1 cellular context compared by ENCODE assay signal in genomic region chr11:94785509-94785908, GRCh38.
TF ChIP-seq lines count a peak whose summit lies in the region.

No MANE protein-coding gene starts in this region.

TF ChIP-seq in IMR-90, 13 proteins besides CTCF, POLR2A, EP300 and RAD21:
- no peak for TF ChIP-seq BHLHE40 (IDR thresholded peaks at IDR 0.05; ENCODE audit: low read depth, low read length)
- no peak for TF ChIP-seq FOS (IDR thresholded peaks at IDR 0.05; ENCODE audit: low read depth, low read length)
- no peak for TF ChIP-seq MAFK (IDR thresholded peaks at IDR 0.05; ENCODE audit: low read depth, low read length)
- no peak for TF ChIP-seq MXI1 (IDR thresholded peaks at IDR 0.05; ENCODE audit: borderline replicate concordance, low read depth, low read length)
- TF ChIP-seq CHD1 (IDR thresholded peaks at IDR 0.05; ENCODE audit: low read depth, low read length): no peak
- TF ChIP-seq MAZ (IDR thresholded peaks at IDR 0.05; ENCODE audit: borderline replicate concordance, low read depth, low read length): no peak
- TF ChIP-seq, protein P1, sequence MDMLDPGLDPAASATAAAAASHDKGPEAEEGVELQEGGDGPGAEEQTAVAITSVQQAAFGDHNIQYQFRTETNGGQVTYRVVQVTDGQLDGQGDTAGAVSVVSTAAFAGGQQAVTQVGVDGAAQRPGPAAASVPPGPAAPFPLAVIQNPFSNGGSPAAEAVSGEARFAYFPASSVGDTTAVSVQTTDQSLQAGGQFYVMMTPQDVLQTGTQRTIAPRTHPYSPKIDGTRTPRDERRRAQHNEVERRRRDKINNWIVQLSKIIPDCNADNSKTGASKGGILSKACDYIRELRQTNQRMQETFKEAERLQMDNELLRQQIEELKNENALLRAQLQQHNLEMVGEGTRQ (IDR thresholded peaks at IDR 0.05; ENCODE audit: low read depth, low read length): no peak
- no peak for TF ChIP-seq RFX5 (IDR thresholded peaks at IDR 0.05; ENCODE audit: low read depth, low read length)
- no peak for TF ChIP-seq SMC3 (IDR thresholded peaks at IDR 0.05; ENCODE audit: low read depth, low read length)
- TF ChIP-seq, protein P2, sequence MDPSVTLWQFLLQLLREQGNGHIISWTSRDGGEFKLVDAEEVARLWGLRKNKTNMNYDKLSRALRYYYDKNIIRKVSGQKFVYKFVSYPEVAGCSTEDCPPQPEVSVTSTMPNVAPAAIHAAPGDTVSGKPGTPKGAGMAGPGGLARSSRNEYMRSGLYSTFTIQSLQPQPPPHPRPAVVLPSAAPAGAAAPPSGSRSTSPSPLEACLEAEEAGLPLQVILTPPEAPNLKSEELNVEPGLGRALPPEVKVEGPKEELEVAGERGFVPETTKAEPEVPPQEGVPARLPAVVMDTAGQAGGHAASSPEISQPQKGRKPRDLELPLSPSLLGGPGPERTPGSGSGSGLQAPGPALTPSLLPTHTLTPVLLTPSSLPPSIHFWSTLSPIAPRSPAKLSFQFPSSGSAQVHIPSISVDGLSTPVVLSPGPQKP (IDR thresholded peaks at IDR 0.05; ENCODE audit: borderline replicate concordance, low read depth, low read length): no peak
- no peak for TF ChIP-seq CEBPB (IDR thresholded peaks at IDR 0.05; ENCODE audit: low read depth, low read length)
- TF ChIP-seq NFE2L2 (IDR thresholded peaks at IDR 0.05; ENCODE audit: low read depth, low read length): no peak
- TF ChIP-seq RCOR1 (IDR thresholded peaks at IDR 0.05; ENCODE audit: insufficient replicate concordance, low read length): no peak
